Comparison of ENCODE assay signal across 8 cellular contexts in the genomic region with DNA sequence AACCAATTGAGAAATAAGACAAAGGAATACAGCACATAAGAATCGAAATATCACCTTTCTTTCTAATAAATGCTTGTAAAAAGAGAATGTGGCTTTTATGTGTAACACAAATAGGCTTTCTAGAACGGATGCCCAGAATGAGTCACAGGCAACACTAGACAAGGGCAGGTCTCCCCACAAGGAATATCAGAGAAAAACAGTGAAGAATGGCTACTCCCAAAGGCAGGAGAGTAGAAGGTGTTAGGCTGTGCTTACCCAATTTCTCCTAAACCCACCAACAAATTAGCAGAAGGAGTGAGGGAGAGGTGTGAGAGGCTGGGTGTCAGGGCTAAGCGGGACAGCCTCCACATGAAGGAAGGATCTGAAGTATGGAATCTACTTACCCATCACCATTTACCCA. TPM values are rescaled to one million over a fixed set of nuclear protein-coding genes. Genes with fewer than 3 reads are reported as not detected.
A peak's percentile ranks its signal among the peaks of the same experiment; 100 is the strongest.
DNase-seq lines count a peak whose midpoint lies in the region; ATAC-seq and TF ChIP-seq lines count a peak whose summit lies in the region.

No MANE protein-coding gene starts in this region.

- no peak overlapping the region for H3K4me3 Mint-ChIP-seq in GM23338

- H3K27ac Mint-ChIP-seq in GM23338, result no peak overlapping the region

- no peaks in the 10 kb centered on the region for H3K4me1 ChIP-seq in colonic mucosa
- H3K4me1 ChIP-seq in heart left ventricle, result peaks cover 0 to 19% (median 0%) of the 10 kb centered on the region in 12 donors
- H3K4me1 ChIP-seq in testis, result no peaks in the 10 kb centered on the region
- no peaks in the 10 kb centered on the region for H3K4me1 ChIP-seq in GM23338 (ENCODE audit: insufficient read depth)
- H3K4me1 ChIP-seq in sigmoid colon, result no peaks in the 10 kb centered on the region

- H2AFZ ChIP-seq in GM23338, result no peak overlapping the region

- H3K9me2 ChIP-seq in GM23338 (ENCODE audit: insufficient read depth), result no peaks in the 10 kb centered on the region

- intact Hi-C loops in colonic mucosa (cut with DNase I), result no loop called here
- intact Hi-C loops in heart left ventricle (cut with DNase I), result loop anchor here in 1 of 10 donors (10.0 kb wide), 1 partner anchor 315 kb away; no protein-coding TSS in a partner anchor
- intact Hi-C loops in testis (cut with DNase I; ENCODE audit: low total_unique reads), result no loop called here
- intact Hi-C loops in sigmoid colon (cut with DNase I), result no loop called here

- DNase-seq in EL (peak; percentile 51), colonic mucosa (no peak), heart left ventricle (no peak), testis (no peak), GM23338 (ENCODE audit: low spot score) (no peak), sigmoid colon (no peak)

- H3K79me2 ChIP-seq in GM23338 (replicated peaks; ENCODE audit: insufficient read depth), result no peaks in the 10 kb centered on the region

- ATAC-seq in GM21515 (IDR thresholded peaks at IDR 0.05; ENCODE audit: unreplicated experiment) (peak; percentile 65), HG03575 (IDR thresholded peaks at IDR 0.05; ENCODE audit: extremely low read depth, insufficient number of reproducible peaks, low FRiP score, unreplicated experiment) (peak; percentile 58), heart left ventricle (no peak), GM23338 (no peak)

- no peaks in the 10 kb centered on the region for H4K20me1 ChIP-seq in GM23338 (replicated peaks; ENCODE audit: insufficient read depth)

- H3K27ac ChIP-seq in colonic mucosa (peak overlapping the region; percentile 30), heart left ventricle (peak overlapping the region in 1 of 12 donors; percentile 70), testis (no peak overlapping the region), GM23338 (ENCODE audit: low read depth) (no peak overlapping the region), sigmoid colon (no peak overlapping the region)

- H3F3A ChIP-seq in GM23338 (replicated peaks; ENCODE audit: low read depth), result no peaks in the 10 kb centered on the region

- H3K27me3 Mint-ChIP-seq in GM23338 (ENCODE audit: insufficient read depth, low read depth, poor library complexity), result peaks cover 2% of the 10 kb centered on the region

- H3K9me3 ChIP-seq in colonic mucosa (no peaks in the 10 kb centered on the region), heart left ventricle (no peaks in the 10 kb centered on the region), testis (no peaks in the 10 kb centered on the region), sigmoid colon (no peaks in the 10 kb centered on the region)

- H3K4me3 ChIP-seq in colonic mucosa (no peak overlapping the region), heart left ventricle (no peak overlapping the region), testis (no peak overlapping the region), GM23338 (no peak overlapping the region), sigmoid colon (no peak overlapping the region)

- H3K36me3 ChIP-seq in colonic mucosa, result no peaks in the 10 kb centered on the region
- H3K36me3 ChIP-seq in heart left ventricle, result no peaks in the 10 kb centered on the region
- H3K36me3 ChIP-seq in testis (ENCODE audit: low read depth, missing control alignments), result no peaks in the 10 kb centered on the region
- H3K36me3 ChIP-seq in GM23338 (ENCODE audit: insufficient read depth), result no peaks in the 10 kb centered on the region
- H3K36me3 ChIP-seq in sigmoid colon, result no peaks in the 10 kb centered on the region

- H3K36me3 Mint-ChIP-seq in GM23338 (ENCODE audit: low read depth), result no peaks in the 10 kb centered on the region

- no peak for TF ChIP-seq POLR2A in heart left ventricle (IDR thresholded peaks at IDR 0.05)
- no peak for TF ChIP-seq POLR2A in testis (IDR thresholded peaks at IDR 0.05)
- TF ChIP-seq POLR2A in sigmoid colon (IDR thresholded peaks at IDR 0.05), result no peak

- no peak overlapping the region for H3K4me2 ChIP-seq in GM23338

- no peak for TF ChIP-seq EP300 in sigmoid colon (IDR thresholded peaks at IDR 0.05)

- WGBS in heart left ventricle, 4 donors, result 84 to 92% (median 87%) methylated on average over 3 of the region's 3 CpGs
- 79 to 88% methylated on average over 3 of the region's 3 CpGs for WGBS in testis, 2 donors
- 60 to 68% methylated on average over 3 of the region's 3 CpGs for WGBS in sigmoid colon, 2 donors

- no peak overlapping the region for H3K9ac ChIP-seq in colonic mucosa (ENCODE audit: low read depth in 2 of 2, low read length in 2 of 2)

- no peaks in the 10 kb centered on the region for H3K9me3 Mint-ChIP-seq in GM23338

- peaks cover 3% of the 10 kb centered on the region; the same call in 2 of the 3 replicates for H3K4me1 Mint-ChIP-seq in GM23338

- H3K27me3 ChIP-seq in colonic mucosa (no peaks in the 10 kb centered on the region), heart left ventricle (no peaks in the 10 kb centered on the region), testis (no peaks in the 10 kb centered on the region), GM23338 (ENCODE audit: insufficient read depth) (no peaks in the 10 kb centered on the region), sigmoid colon (no peaks in the 10 kb centered on the region)

- TF ChIP-seq CTCF in colonic mucosa (IDR thresholded peaks at IDR 0.05), result no peak
- no peak for TF ChIP-seq CTCF in heart left ventricle (IDR thresholded peaks at IDR 0.05)
- TF ChIP-seq CTCF in testis (IDR thresholded peaks at IDR 0.05), result no peak
- TF ChIP-seq CTCF in GM23338 (conservative IDR thresholded peaks at IDR 0.05; ENCODE audit: low read depth in 2 of 2), result no peak
- no peak for TF ChIP-seq CTCF in sigmoid colon (IDR thresholded peaks at IDR 0.05)

TF ChIP-seq in GM23338, 12 proteins besides CTCF, POLR2A, EP300 and RAD21:
- no peak for TF ChIP-seq JUNB (IDR thresholded peaks at IDR 0.05; ENCODE audit: unreplicated experiment)
TF ChIP-seq in GM23338: peak in this region for 0.

RNA-seq across cellular contexts. Expression of a gene that starts 55.2 kb away (rescaled TPM):
- total RNA-seq in colonic mucosa, result 10 to 100 TPM; 37.2 to 54.4 TPM
- total RNA-seq in heart left ventricle, result 1 to 10 TPM; 1.9 to 5.4 (median 2.5) TPM
- 1 to 10 TPM; 1.4 to 1.6 TPM for polyA plus RNA-seq in heart left ventricle
- 1 to 10 TPM; 3.4 to 4.3 TPM for total RNA-seq in testis
- 1.8 TPM for polyA plus RNA-seq in testis (ENCODE audit: insufficient read depth, low read depth, low replicate concordance)
- total RNA-seq in GM23338 (2014; rRNA removed; shearing (Covaris generic)), result 2.4 and 3.0 TPM in 2 replicates
- polyA plus RNA-seq in GM23338 (2016; fragmentation: Nextera tagmentation; extraction: Ambion mirVana), result 1.1 TPM in 1 of 2 replicates, not detected in the other
- 1 to 10 TPM; 3.4 to 4.8 (median 4.3) TPM for total RNA-seq in sigmoid colon
- polyA plus RNA-seq in sigmoid colon, result 10 to 100 TPM in 1 of 3 donors, 1 to 10 TPM in 2; 3.6 to 14.6 (median 4.9) TPM

RNA-seq across cellular contexts. Expression of a gene that starts 56.5 kb away (rescaled TPM):
- 10 to 100 TPM; 31.4 to 32.0 TPM for total RNA-seq in colonic mucosa
- 10 to 100 TPM in 1 of 9 donors, 1 to 10 TPM in 8; 6.8 to 12.4 (median 8.7) TPM for total RNA-seq in heart left ventricle
- polyA plus RNA-seq in heart left ventricle, result 1 to 10 TPM; 3.3 to 6.7 TPM
- total RNA-seq in testis, result 10 to 100 TPM; 21.3 to 30.2 TPM
- 16.8 TPM for polyA plus RNA-seq in testis (ENCODE audit: insufficient read depth, low read depth, low replicate concordance)
- total RNA-seq in GM23338 (2014; rRNA removed; shearing (Covaris generic)), result 17.2 and 17.5 TPM in 2 replicates
- 9.0 and 11.8 TPM in 2 replicates for polyA plus RNA-seq in GM23338 (2016; fragmentation: Nextera tagmentation; extraction: Ambion mirVana)
- total RNA-seq in sigmoid colon, result 10 to 100 TPM; 14.1 to 29.1 (median 26.0) TPM
- 10 to 100 TPM; 12.5 to 31.7 (median 28.8) TPM for polyA plus RNA-seq in sigmoid colon

Comparison
In these comparisons a context has a peak if more than half of its experiments do, and no peak if none do; other contexts are left out.
1. ATAC-seq: peak in GM21515 (single experiment) and HG03575 (single experiment); none in heart left ventricle (0 of 4) and GM23338 (single experiment).